31 cellular contexts compared by ENCODE assay signal in genomic region chr3:3066910-3067309, GRCh38. TPM values are rescaled to one million over a fixed set of nuclear protein-coding genes. Genes with fewer than 3 reads are reported as not detected.
"Had no signal": no experiment of that assay in that cellular context is flagged by ENCODE, and none has a peak within 500 bp of the region (broad histone marks: within the 10 kb centered on the region; RNA-seq: fewer than 3 reads in every experiment).

No MANE protein-coding gene starts in this region.

- H3K27me3 ChIP-seq: colonic mucosa, esophagus squamous epithelium, gastrocnemius medialis, heart right ventricle, left lung had no signal

- H3K4me1 ChIP-seq: colonic mucosa, gastrocnemius medialis, heart right ventricle, left lung, lower lobe of right lung had no signal

- ATAC-seq: effector memory CD8-positive, alpha-beta T cell; esophagus mucosa; gastrocnemius medialis; heart right ventricle; left cardiac atrium; left lung; left ventricle myocardium superior; mucosa of descending colon had no signal

- DNase-seq: colonic mucosa; cortex of kidney; effector CD8-positive, alpha-beta T cell; effector memory CD8-positive, alpha-beta T cell; endodermal cell; erythroblast; esophagus squamous epithelium; foreskin fibroblast; foreskin melanocyte; gastrocnemius medialis; glutamatergic neuron; head of caudate nucleus; heart right ventricle; hippocampal formation; left cardiac atrium; left lung; left ventricle myocardium superior; lower lobe of right lung; mesenchymal stem cell; mucosa of descending colon; naive B cell had no signal

- H3K36me3 ChIP-seq: colonic mucosa, esophagus squamous epithelium, gastrocnemius medialis, heart right ventricle, left lung, lower lobe of right lung had no signal

- H3K4me3 ChIP-seq: colonic mucosa, esophagus squamous epithelium, gastrocnemius medialis, heart right ventricle, left lung, lower lobe of right lung, mucosa of descending colon had no signal

- H3K27ac ChIP-seq: colonic mucosa, epithelial cell of prostate, esophagus squamous epithelium, gastrocnemius medialis, heart right ventricle, left lung, lower lobe of right lung had no signal

- H3K9me3 ChIP-seq: colonic mucosa, esophagus squamous epithelium, gastrocnemius medialis, heart right ventricle, left lung, lower lobe of right lung, mucosa of descending colon had no signal

RNA-seq across cellular contexts. Expression of gene IL5RA, which starts 43.3 kb away (rescaled TPM):
- total RNA-seq: dermis microvascular lymphatic vessel endothelial cell, endodermal cell, esophagus mucosa, gastrocnemius medialis, glomerular endothelial cell, kidney epithelial cell, lung microvascular endothelial cell, mesenteric fat pad, mesothelial cell of epicardium, myocyte had no signal
- polyA plus RNA-seq: keratinocyte had no signal
